In the genomic region with DNA sequence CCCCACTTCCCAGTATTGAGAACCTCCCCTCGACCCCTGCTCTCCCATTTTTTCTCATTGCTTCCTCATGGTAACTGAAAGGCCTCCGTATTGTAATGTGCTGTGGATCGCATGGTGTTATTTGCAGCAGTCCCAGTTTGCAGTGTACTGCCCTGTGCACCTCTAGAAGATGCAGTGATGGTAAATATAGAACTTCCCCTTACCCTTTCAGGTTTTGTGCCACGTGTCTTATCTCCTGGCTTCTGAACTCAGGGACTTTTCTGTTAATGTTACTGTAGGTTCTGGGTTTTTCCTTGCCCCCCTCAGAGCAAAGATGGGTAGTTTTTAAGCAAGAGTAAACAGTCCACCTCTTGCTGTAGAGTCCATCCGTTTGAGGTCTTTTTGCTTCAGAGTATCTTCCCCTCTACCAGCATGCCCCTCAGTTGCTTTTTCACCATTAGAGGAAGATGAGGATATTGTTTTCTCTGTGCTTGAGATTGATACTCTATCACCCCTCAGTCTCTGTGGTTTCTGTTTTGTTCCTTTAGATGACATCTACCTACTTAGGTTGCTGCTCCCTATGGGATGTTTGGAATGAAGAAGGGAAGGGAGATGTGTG, we compare ENCODE assay signal across 8 cellular contexts. TPM values are rescaled to one million over a fixed set of nuclear protein-coding genes. Genes with fewer than 3 reads are reported as not detected.
DNase-seq lines count a peak whose midpoint lies in the region; ATAC-seq, FAIRE-seq and TF ChIP-seq lines count a peak whose summit lies in the region.

No MANE protein-coding gene starts in this region.

- TF ChIP-seq POLR2A in K562 (conservative IDR thresholded peaks at IDR 0.05): no peak

- POLR2A ChIA-PET in K562 (lab: Yijun Ruan, JAX): interaction anchor here (1.0 to 2.7 kb wide), 8 partner anchors 7 to 114 kb away, joined by 3 to 23 read pairs (median 8); partner anchors contain the start of gene CHD2

- CTCF ChIA-PET in K562 (lab: Yijun Ruan, JAX; ENCODE audit: low intra/inter-chr PET ratio): no interaction called here

- no peak for TF ChIP-seq RAD21 in K562 (CRISPR knock-in tag; conservative IDR thresholded peaks at IDR 0.05 in 1 of 2, IDR thresholded peaks at IDR 0.05 in 1 of 2)

- H3K4me2 ChIP-seq in K562 (ENCODE audit: insufficient read depth, low read length) (no peak overlapping the region), osteoblast (ENCODE audit: insufficient read depth, low read length) (no peak overlapping the region)

- no peaks in the 10 kb centered on the region; the same call in 1 of the 2 replicates for H4K20me1 ChIP-seq in K562 (replicated peaks; ENCODE audit: control insufficient read depth, insufficient read depth, low read length)
- H4K20me1 ChIP-seq in osteoblast (ENCODE audit: insufficient read depth, low read length): peaks cover 23% of the 10 kb centered on the region

- peak; percentile 69 for ATAC-seq in HG02610 (IDR thresholded peaks at IDR 0.05; ENCODE audit: unreplicated experiment)
- no peak for ATAC-seq in K562

- intact Hi-C loops in K562 (cut with micrococcal nuclease): no loop called here

- H3K9me3 ChIP-seq in K562 (replicated peaks; ENCODE audit: control insufficient read depth, insufficient read depth, low read depth, low read length) (no peaks in the 10 kb centered on the region), osteoblast (ENCODE audit: low read depth, low read length) (no peaks in the 10 kb centered on the region)

- TF ChIP-seq EP300 in K562 (IDR thresholded peaks at IDR 0.05; ENCODE audit: low read length): no peak

- H3K79me2 ChIP-seq in K562 (ENCODE audit: control insufficient read depth, insufficient read depth, low read length) (peaks cover 83% of the 10 kb centered on the region), osteoblast (ENCODE audit: insufficient read depth, low read length) (peaks cover 95% of the 10 kb centered on the region)

- in situ Hi-C loops in K562 (cut with MboI): no loop called here

- no peak overlapping the region for H3K9ac ChIP-seq in K562 (ENCODE audit: insufficient read depth in 1 of 2, low read depth in 2 of 2, low read length in 2 of 2)

- H3K9me1 ChIP-seq in K562 (ENCODE audit: control insufficient read depth, insufficient read depth, low read length): no peaks in the 10 kb centered on the region

- TF ChIP-seq CTCF in K562 (IDR thresholded peaks at IDR 0.05 in 2 of 3, conservative IDR thresholded peaks at IDR 0.05 in 1 of 3; ENCODE audit: insufficient read depth in 2 of 3, low read depth in 1 of 3, low read length in 3 of 3) (no peak), osteoblast (IDR thresholded peaks at IDR 0.05; ENCODE audit: extremely low read depth, low read depth, low read length) (no peak)

- BruUV-seq in K562 (replicated peaks; lab: Mats Ljungman, UMichigan): no TSS peak

- H2AFZ ChIP-seq in K562 (ENCODE audit: low read depth, low read length) (no peak overlapping the region), osteoblast (ENCODE audit: low read length) (no peak overlapping the region)

- DNase-seq in GM18507 (ENCODE audit: extremely low spot score, insufficient read length, low read depth) (no peak), K562 (ENCODE audit: extremely low read depth in 1 of 4, low spot score in 3 of 4) (no peak), osteoblast (ENCODE audit: insufficient read length, low spot score, missing footprints) (no peak), Ammon's horn (ENCODE audit: low spot score) (no peak), foreskin melanocyte (no peak), NCI-H187 (lab: John Stamatoyannopoulos, UW) (no peak)
- DNase-seq in effector CD4-positive, alpha-beta T cell: no peak

- H3K27me3 ChIP-seq in K562 (ENCODE audit: control insufficient read depth in 2 of 2, insufficient read depth in 2 of 2, low read length in 2 of 2) (no peaks in the 10 kb centered on the region), osteoblast (ENCODE audit: insufficient read depth, low read length) (no peaks in the 10 kb centered on the region)

- H3K27ac ChIP-seq in K562 (ENCODE audit: extremely low read depth, low read depth, low read length) (no peak overlapping the region), osteoblast (ENCODE audit: low read depth, low read length) (peak overlapping the region; percentile 53)

- FAIRE-seq in GM18507 (lab: Jason Lieb, UNC): peak; percentile 63
- FAIRE-seq in K562 (lab: Jason Lieb, UNC): peak; percentile 37

- H3K36me3 ChIP-seq in K562 (ENCODE audit: control insufficient read depth, insufficient read depth, low read length) (peaks cover 90% of the 10 kb centered on the region), osteoblast (ENCODE audit: insufficient read depth, low read length) (peaks cover 68% of the 10 kb centered on the region)

- H3K4me3 ChIP-seq in K562 (no peak overlapping the region), osteoblast (ENCODE audit: insufficient read depth, low read length) (no peak overlapping the region)

- H3K4me1 ChIP-seq in K562 (replicated peaks in 1 of 2; ENCODE audit: control insufficient read depth in 2 of 2, insufficient read depth in 2 of 2, low read length in 2 of 2): peaks cover 3 to 25% of the 10 kb centered on the region in 2 experiments; a peak in 4 of 5 replicates
- peaks cover 45% of the 10 kb centered on the region for H3K4me1 ChIP-seq in osteoblast (ENCODE audit: insufficient read depth, low read length)

- WGBS in K562 (ENCODE audit: insufficient coverage, low coverage, missing lambda C conversion rate): 67% methylated on average over 5 of the region's 5 CpGs

TF ChIP-seq in K562, 482 proteins besides CTCF, POLR2A, EP300 and RAD21:
- TF ChIP-seq PHB2 (IDR thresholded peaks at IDR 0.05; ENCODE audit: low read depth): no peak
- TF ChIP-seq YBX1 (IDR thresholded peaks at IDR 0.05): no peak
- TF ChIP-seq RNF2 (IDR thresholded peaks at IDR 0.05): no peak
- TF ChIP-seq RUNX1 (IDR thresholded peaks at IDR 0.05; ENCODE audit: low read depth): no peak
- TF ChIP-seq ZNF717 (CRISPR knock-in tag; IDR thresholded peaks at IDR 0.05): no peak
- TF ChIP-seq SMARCC2 (IDR thresholded peaks at IDR 0.05; ENCODE audit: low read depth): no peak
- no peak for TF ChIP-seq RBM15 (IDR thresholded peaks at IDR 0.05; ENCODE audit: insufficient read depth, low read length)
- TF ChIP-seq TEAD4 (IDR thresholded peaks at IDR 0.05; ENCODE audit: low read length): no peak
- TF ChIP-seq TEAD4 (CRISPR knock-in tag; IDR thresholded peaks at IDR 0.05; ENCODE audit: borderline replicate concordance): no peak
- no peak for TF ChIP-seq FOXK1 (CRISPR knock-in tag; IDR thresholded peaks at IDR 0.05; ENCODE audit: borderline replicate concordance)
- no peak for TF ChIP-seq SRSF7 (optimal IDR thresholded peaks at IDR 0.05; ENCODE audit: low read depth, low read length)
- no peak for TF ChIP-seq ZNF766 (CRISPR knock-in tag; conservative IDR thresholded peaks at IDR 0.05)
- TF ChIP-seq TEAD1 (CRISPR knock-in tag; IDR thresholded peaks at IDR 0.05): no peak
- no peak for TF ChIP-seq PHF8 (IDR thresholded peaks at IDR 0.05; ENCODE audit: borderline replicate concordance, low read length)
- TF ChIP-seq PHB (CRISPR knock-in tag; IDR thresholded peaks at IDR 0.05): no peak
- TF ChIP-seq CBX8 (IDR thresholded peaks at IDR 0.05; ENCODE audit: borderline replicate concordance, extremely low read depth, low read depth, low read length, poor library complexity, severe bottlenecking): no peak
- no peak for TF ChIP-seq NRF1 (conservative IDR thresholded peaks at IDR 0.05 in 1 of 2, IDR thresholded peaks at IDR 0.05 in 1 of 2)

RNA-seq across cellular contexts. Expression of gene CHD2, which starts 22.4 kb away (rescaled TPM):
- total RNA-seq in K562 (2011; cell fraction: chromatin; rRNA removed; ENCODE audit: low replicate concordance): 221 and 585 TPM in 2 replicates
- total RNA-seq in K562 (2011; cell fraction: nucleolus; rRNA removed): 101 and 147 TPM in 2 replicates
- total RNA-seq in K562 (2011; cell fraction: nucleoplasm; rRNA removed): 282 and 390 TPM in 2 replicates
- total RNA-seq in K562 (2014; rRNA removed): 38.9 and 47.3 TPM in 2 replicates
- total RNA-seq in K562 (2014; rRNA removed; fragmentation: Illumina TruSeq; extraction: Trizol): 59.0 and 66.0 TPM in 2 replicates
- total RNA-seq in K562 (2015; rRNA removed; fragmentation: Illumina TruSeq; extraction: Trizol): 45.5 and 49.7 TPM in 2 replicates
- 57.8 and 61.9 TPM in 2 replicates for total RNA-seq in K562 (2021)
- 56.2 and 63.4 TPM in 2 replicates for polyA plus RNA-seq in K562 (2011; rRNA removed)
- 32.8 and 58.4 TPM in 2 replicates for polyA plus RNA-seq in K562 (2011; cell fraction: cytosol; rRNA removed)
- 192 and 194 TPM in 2 replicates for polyA plus RNA-seq in K562 (2011; cell fraction: nucleus; rRNA removed)
- 33.7 and 57.7 TPM in 2 replicates for polyA plus RNA-seq in K562 (2012)
- 57.6 and 70.8 TPM in 2 replicates for polyA plus RNA-seq in K562 (2014; fragmentation: Illumina TruSeq; extraction: Trizol)
- 10 to 100 TPM; 50.0 to 53.6 TPM for polyA plus RNA-seq in K562 (2014; fragmentation: Nextera tagmentation; extraction: Ambion mirVana)
- polyA plus RNA-seq in K562 (2014; rRNA removed): 55.3 and 61.3 TPM in 2 replicates
- 167 and 232 TPM in 2 replicates for polyA minus RNA-seq in K562 (2011; rRNA and poly(A)+ RNA removed)
- 39.1 and 51.9 TPM in 2 replicates for polyA minus RNA-seq in K562 (2011; cell fraction: cytosol; rRNA and poly(A)+ RNA removed)
- 209 and 435 TPM in 2 replicates for polyA minus RNA-seq in K562 (2011; cell fraction: nucleus; rRNA and poly(A)+ RNA removed)
- 94.0 and 98.8 TPM in 2 replicates for total RNA-seq in osteoblast
